Comparison of ENCODE assay signal across 9 cellular contexts in genomic region chr22:37681001-37681424, GRCh38. TPM values are rescaled to one million over a fixed set of nuclear protein-coding genes. Genes with fewer than 3 reads are reported as not detected.
DNase-seq lines count a peak whose midpoint lies in the region; ATAC-seq, FAIRE-seq and TF ChIP-seq lines count a peak whose summit lies in the region.
"Had no signal": no experiment of that assay in that cellular context is flagged by ENCODE, and none has a peak within 500 bp of the region (broad histone marks: within the 10 kb centered on the region; RNA-seq: fewer than 3 reads in every experiment).

No MANE protein-coding gene starts in this region.

- H3K4ac ChIP-seq in H1 (replicated peaks; ENCODE audit: insufficient read length, low read depth, low read length), result no peak overlapping the region

- TF ChIP-seq CTCF in natural killer cell (IDR thresholded peaks at IDR 0.05) (no peak), H1 (IDR thresholded peaks at IDR 0.05; ENCODE audit: control extremely low read depth in 1 of 3, insufficient read depth in 1 of 3, low read depth in 1 of 3, low read length in 3 of 3) (no peak)

- no peaks in the 10 kb centered on the region for H3K27me3 Mint-ChIP-seq in natural killer cell (ENCODE audit: low read depth in 2 of 2)
- no peaks in the 10 kb centered on the region for H3K27me3 Mint-ChIP-seq in natural killer cell treated with Interleukin-12 subunit alpha and Interleukin-12 subunit beta and Interleukin-15 and Interleukin-18, amount 100 ng/mL, for 72 hours

- H3K79me1 ChIP-seq in H1 (ENCODE audit: low read depth, low read length), result no peaks in the 10 kb centered on the region

- H2BK12ac ChIP-seq in H1 (ENCODE audit: low read depth, low read length), result no peak overlapping the region

- H3K4me1 Mint-ChIP-seq in natural killer cell, result peaks cover 25 to 39% of the 10 kb centered on the region in 2 donors
- H3K4me1 Mint-ChIP-seq in natural killer cell treated with Interleukin-12 subunit alpha and Interleukin-12 subunit beta and Interleukin-15 and Interleukin-18, amount 100 ng/mL, for 72 hours (ENCODE audit: low read depth in 2 of 2), result peaks cover 28 to 32% of the 10 kb centered on the region in 2 donors

- H3K9me3 ChIP-seq in H1 (ENCODE audit: insufficient read depth in 2 of 2, low read depth in 1 of 2, low read length in 1 of 2) (no peaks in the 10 kb centered on the region), aorta (ENCODE audit: control insufficient read depth, low read length) (no peaks in the 10 kb centered on the region)

- H2AFZ ChIP-seq in H1 (ENCODE audit: low read length), result no peak overlapping the region

- no peak overlapping the region for H3K4me3 Mint-ChIP-seq in natural killer cell
- no peak overlapping the region for H3K4me3 Mint-ChIP-seq in natural killer cell treated with Interleukin-12 subunit alpha and Interleukin-12 subunit beta and Interleukin-15 and Interleukin-18, amount 100 ng/mL, for 72 hours
- H3K4me3 Mint-ChIP-seq: nephron progenitor cell had no signal

- intact Hi-C loops in natural killer cell (cut with micrococcal nuclease), result loop anchor here (1.0 kb wide), 2 partner anchors 20 to 38 kb away; no protein-coding TSS in a partner anchor
- intact Hi-C loops in aorta (cut with DNase I), result loop anchor here (1.0 to 5.0 kb wide), 3 partner anchors 38 to 59 kb away; no protein-coding TSS in a partner anchor

- H3K27ac ChIP-seq in H1 (ENCODE audit: low read depth, low read length) (no peak overlapping the region), aorta (ENCODE audit: low read depth in 1 of 2, low read length in 2 of 2) (no peak overlapping the region)
- H3K27ac ChIP-seq: HL-60 had no signal

- no peak overlapping the region for H4K8ac ChIP-seq in H1 (ENCODE audit: extremely low read depth, insufficient read depth, low read length)

- POLR2A ChIA-PET in H1 (lab: Charles Lee; ENCODE audit: partially characterized antibody), result interaction anchor here (1.0 to 5.4 kb wide), 11 partner anchors 9 to 212 kb away, joined by 3 to 37 read pairs (median 5); partner anchors contain the start of gene PDXP

- H3K18ac ChIP-seq in H1 (ENCODE audit: extremely low read depth, low read length), result no peak overlapping the region

- no peak for TF ChIP-seq RAD21 in H1 (IDR thresholded peaks at IDR 0.05 in 1 of 2, conservative IDR thresholded peaks at IDR 0.05 in 1 of 2; ENCODE audit: low read depth in 2 of 2, low read length in 2 of 2)

- H2BK20ac ChIP-seq in H1 (ENCODE audit: low read length), result 0 out of 2 replicates have a peak overlapping the region, but pooled peaks have one; percentile 72

- no peak overlapping the region for H3K4me2 ChIP-seq in H1 (ENCODE audit: insufficient read depth in 1 of 2, low read depth in 2 of 2, low read length in 2 of 2)

- FAIRE-seq in H1 (lab: Jason Lieb, UNC), result no peak

- H4K5ac ChIP-seq in H1 (ENCODE audit: insufficient read length, low read depth, low read length), result no peak overlapping the region

- H4K20me1 ChIP-seq in H1 (replicated peaks in 1 of 2; ENCODE audit: control insufficient read depth in 1 of 2, insufficient read depth in 2 of 2, low read length in 2 of 2), result peaks cover 0 to 2% of the 10 kb centered on the region in 2 experiments

- H3K23ac ChIP-seq in H1 (ENCODE audit: insufficient read length), result no peak overlapping the region

- no peaks in the 10 kb centered on the region for H3K79me2 ChIP-seq in H1 (ENCODE audit: control insufficient read depth in 1 of 2, insufficient read depth in 2 of 2, low read length in 2 of 2)

- CTCF ChIA-PET in H1 (lab: Charles Lee; ENCODE audit: partially characterized antibody), result interaction anchor here (0.6 to 16.3 kb wide), 23 partner anchors 10 to 118 kb away, joined by 3 to 261 read pairs (median 5); partner anchors contain the start of genes PDXP, SH3BP1 and TRIOBP

- 61% methylated on average over 2 of the region's 2 CpGs; no CpG with 5 or more reads in 1 of the 2 experiments for WGBS in H1 (ENCODE audit: extremely low coverage in 1 of 2, insufficient coverage in 1 of 2, insufficient read length in 1 of 2, insufficient replicate concordance in 2 of 2, low coverage in 1 of 2, low lambda C conversion rate in 2 of 2, missing lambda C conversion rate in 1 of 2), 2 experiments
- 52 to 67% methylated on average over 2 of the region's 2 CpGs for WGBS in aorta, 2 donors

- H3K4me3 ChIP-seq in H1 (ENCODE audit: extremely low read depth in 1 of 4, insufficient read depth in 2 of 4, low read depth in 3 of 4, low read length in 4 of 4) (no peak overlapping the region), aorta (ENCODE audit: low read length in 2 of 2) (no peak overlapping the region)

- H2BK5ac ChIP-seq in H1 (ENCODE audit: low read depth, low read length), result no peak overlapping the region

- no peaks in the 10 kb centered on the region for H3K9me3 Mint-ChIP-seq in natural killer cell
- no peaks in the 10 kb centered on the region for H3K9me3 Mint-ChIP-seq in natural killer cell treated with Interleukin-12 subunit alpha and Interleukin-12 subunit beta and Interleukin-15 and Interleukin-18, amount 100 ng/mL, for 72 hours
- H3K9me3 Mint-ChIP-seq: CD8-positive, alpha-beta memory T cell; nephron progenitor cell had no signal

- ATAC-seq in natural killer cell (no peak), aorta (ENCODE audit: low FRiP score) (no peak)
- no peak for ATAC-seq in natural killer cell treated with Interleukin-12 subunit alpha and Interleukin-12 subunit beta and Interleukin-15 and Interleukin-18, amount 100 ng/mL, for 72 hours

- no peaks in the 10 kb centered on the region; the same call in 1 of the 2 replicates for H3K23me2 ChIP-seq in H1 (ENCODE audit: low read depth, low read length)

- no peak overlapping the region for H3K14ac ChIP-seq in H1 (ENCODE audit: insufficient read length)

- no peak overlapping the region for H3K9ac ChIP-seq in H1 (replicated peaks in 1 of 4; ENCODE audit: extremely low read depth in 1 of 4, low read depth in 3 of 4, low read length in 3 of 4)

- TF ChIP-seq EP300 in H1 (IDR thresholded peaks at IDR 0.05; ENCODE audit: borderline replicate concordance in 1 of 2, low read depth in 2 of 2, low read length in 2 of 2), result no peak

- H2BK15ac ChIP-seq in H1 (ENCODE audit: low read length), result no peak overlapping the region

- no peak overlapping the region for H2BK120ac ChIP-seq in H1 (replicated peaks; ENCODE audit: low read depth, low read length)

- H3K27ac Mint-ChIP-seq in natural killer cell, result peak overlapping the region; percentile 69 to 74
- H3K27ac Mint-ChIP-seq in natural killer cell treated with Interleukin-12 subunit alpha and Interleukin-12 subunit beta and Interleukin-15 and Interleukin-18, amount 100 ng/mL, for 72 hours, result peak overlapping the region in 1 of 2 donors; percentile 66
- H3K27ac Mint-ChIP-seq: nephron progenitor cell had no signal

- no peak for TF ChIP-seq POLR2A in H1 (IDR thresholded peaks at IDR 0.05; ENCODE audit: control extremely low read depth in 1 of 2, low read depth in 2 of 2, low read length in 2 of 2)

- H3K27me3 ChIP-seq in H1 (replicated peaks in 1 of 4; ENCODE audit: control insufficient read depth in 3 of 4, extremely low read depth in 1 of 4, insufficient read depth in 3 of 4, low read length in 3 of 4), result no peaks in the 10 kb centered on the region
- H3K27me3 ChIP-seq in aorta (ENCODE audit: control insufficient read depth in 1 of 2, insufficient read depth in 2 of 2, low read length in 1 of 2), result no peaks in the 10 kb centered on the region

- no peaks in the 10 kb centered on the region for H3K36me3 Mint-ChIP-seq in natural killer cell
- H3K36me3 Mint-ChIP-seq in natural killer cell treated with Interleukin-12 subunit alpha and Interleukin-12 subunit beta and Interleukin-15 and Interleukin-18, amount 100 ng/mL, for 72 hours, result no peaks in the 10 kb centered on the region

- H3K36me3 ChIP-seq in H1 (ENCODE audit: control insufficient read depth in 2 of 4, insufficient read depth in 4 of 4, low read length in 3 of 4) (no peaks in the 10 kb centered on the region), aorta (ENCODE audit: control insufficient read depth in 1 of 2, insufficient read depth in 2 of 2, low read length in 1 of 2) (no peaks in the 10 kb centered on the region)

- H3K56ac ChIP-seq in H1 (replicated peaks; ENCODE audit: insufficient read length, low read depth, low read length), result no peak overlapping the region

- H2AK5ac ChIP-seq in H1 (ENCODE audit: low read depth, low read length), result no peak overlapping the region

- no peak overlapping the region for H4K91ac ChIP-seq in H1 (replicated peaks; ENCODE audit: insufficient read length, low read length)

- peaks cover 0 to 7% (median 5%) of the 10 kb centered on the region in 4 experiments; a peak in 5 of 7 replicates for H3K4me1 ChIP-seq in H1 (replicated peaks in 1 of 4; ENCODE audit: control insufficient read depth in 3 of 4, insufficient read depth in 4 of 4, low read length in 3 of 4)
- no peaks in the 10 kb centered on the region for H3K4me1 ChIP-seq in aorta (ENCODE audit: control insufficient read depth in 1 of 2, insufficient read depth in 2 of 2, low read length in 2 of 2)

- DNase-seq in natural killer cell (no peak), H1 (ENCODE audit: low read depth in 1 of 2, low spot score in 2 of 2) (no peak), aorta (no peak), NCI-H1694 (lab: John Stamatoyannopoulos, UW) (no peak)
- DNase-seq in natural killer cell treated with Interleukin-12 subunit alpha and Interleukin-12 subunit beta and Interleukin-15 and Interleukin-18, amount 100 ng/mL, for 72 hours (ENCODE audit: low spot score), result no peak
- no peak for DNase-seq in stimulated activated CD4-positive, alpha-beta T cell treated with anti-CD3 and anti-CD28 coated beads, Interleukin-1b, Interleukin-23, amount 100 ng/mL, for 48 hours

RNA-seq across cellular contexts. Expression of gene NOL12, which starts 5.1 kb away (rescaled TPM):
- total RNA-seq in natural killer cell, result 10 to 100 TPM; 28.0 to 45.1 (median 39.0) TPM
- total RNA-seq in natural killer cell treated with Interleukin-12 subunit alpha and Interleukin-12 subunit beta and Interleukin-15 and Interleukin-18, amount 100 ng/mL, for 72 hours, result 10 to 100 TPM; 37.4 to 48.3 TPM
- 26.7 and 28.3 TPM in 2 replicates for total RNA-seq in H1 (2021; fragmentation: NEBNext Ultra II Directional; extraction: Animal tissue kit (Norgen Biotek cat#: 25700))
- polyA plus RNA-seq in H1 (2011; rRNA removed), result 25.3 TPM in 2 replicates
- polyA plus RNA-seq in H1 (2011; cell fraction: cytosol; rRNA removed), result 40.9 TPM
- 43.6 TPM for polyA plus RNA-seq in H1 (2011; cell fraction: nucleus; rRNA removed)
- 19.3 to 37.0 TPM (median 34.3 TPM) in 4 replicates for polyA plus RNA-seq in H1 (2012, experiment 1 of 2)
- 27.9 TPM for polyA plus RNA-seq in H1 (2012, experiment 2 of 2)
- 27.9 TPM for polyA plus RNA-seq in H1 (2013, experiment 1 of 2)
- polyA plus RNA-seq in H1 (2013, experiment 2 of 2), result 24.0 TPM
- polyA minus RNA-seq in H1 (2011; rRNA and poly(A)+ RNA removed), result 8.3 and 9.6 TPM in 2 replicates
- polyA minus RNA-seq in H1 (2011; cell fraction: cytosol; rRNA and poly(A)+ RNA removed), result 8.8 TPM
- 16.7 TPM for polyA minus RNA-seq in H1 (2011; cell fraction: nucleus; rRNA and poly(A)+ RNA removed)
- 10 to 100 TPM; 11.1 to 15.4 TPM for total RNA-seq in aorta
- 10 to 100 TPM; 13.0 to 19.0 TPM for polyA plus RNA-seq in aorta

RNA-seq across cellular contexts. Expression of gene LGALS1, which starts 5.6 kb away (rescaled TPM):
- 100 to 1,000 TPM; 195 to 218 (median 214) TPM for total RNA-seq in natural killer cell
- total RNA-seq in natural killer cell treated with Interleukin-12 subunit alpha and Interleukin-12 subunit beta and Interleukin-15 and Interleukin-18, amount 100 ng/mL, for 72 hours, result 100 to 1,000 TPM; 290 to 675 TPM
- total RNA-seq in H1 (2021; fragmentation: NEBNext Ultra II Directional; extraction: Animal tissue kit (Norgen Biotek cat#: 25700)), result 12.0 and 14.9 TPM in 2 replicates
- 92.4 and 101 TPM in 2 replicates for polyA plus RNA-seq in H1 (2011; rRNA removed)
- polyA plus RNA-seq in H1 (2011; cell fraction: cytosol; rRNA removed), result 77.6 TPM
- 64.0 TPM for polyA plus RNA-seq in H1 (2011; cell fraction: nucleus; rRNA removed)
- 11.2 to 50.4 TPM (median 33.3 TPM) in 4 replicates for polyA plus RNA-seq in H1 (2012, experiment 1 of 2)
- polyA plus RNA-seq in H1 (2012, experiment 2 of 2), result 38.4 TPM
- 39.2 TPM for polyA plus RNA-seq in H1 (2013, experiment 1 of 2)
- 36.3 TPM for polyA plus RNA-seq in H1 (2013, experiment 2 of 2)
- 15.3 and 15.5 TPM in 2 replicates for polyA minus RNA-seq in H1 (2011; rRNA and poly(A)+ RNA removed)
- 13.3 TPM for polyA minus RNA-seq in H1 (2011; cell fraction: cytosol; rRNA and poly(A)+ RNA removed)
- polyA minus RNA-seq in H1 (2011; cell fraction: nucleus; rRNA and poly(A)+ RNA removed), result 14.5 TPM
- total RNA-seq in aorta, result 1,000 to 10,000 TPM; 1,050 to 1,178 TPM
- polyA plus RNA-seq in aorta, result 1,000 to 10,000 TPM; 1,845 to 3,139 TPM

RNA-seq across cellular contexts. Expression of gene TRIOBP, which starts 15.8 kb away (rescaled TPM):
- total RNA-seq in natural killer cell (10 to 100 TPM; 25.1 to 38.5 (median 25.8) TPM), aorta (100 to 1,000 TPM in 1 of 2 donors, 10 to 100 TPM in 1; 86.0 to 113 TPM)
- total RNA-seq in natural killer cell treated with Interleukin-12 subunit alpha and Interleukin-12 subunit beta and Interleukin-15 and Interleukin-18, amount 100 ng/mL, for 72 hours, result 10 to 100 TPM; 29.9 to 35.1 TPM
- total RNA-seq in H1 (2021; fragmentation: NEBNext Ultra II Directional; extraction: Animal tissue kit (Norgen Biotek cat#: 25700)), result 27.3 and 29.1 TPM in 2 replicates
- polyA plus RNA-seq in H1 (2011; rRNA removed) (18.2 and 36.0 TPM in 2 replicates), aorta (10 to 100 TPM; 26.9 to 59.1 TPM)
- polyA plus RNA-seq in H1 (2011; cell fraction: cytosol; rRNA removed), result 27.6 TPM
- polyA plus RNA-seq in H1 (2011; cell fraction: nucleus; rRNA removed), result 40.4 TPM
- polyA plus RNA-seq in H1 (2012, experiment 1 of 2), result 23.3 to 41.8 TPM (median 38.0 TPM) in 4 replicates
- polyA plus RNA-seq in H1 (2012, experiment 2 of 2), result 19.8 TPM
- polyA plus RNA-seq in H1 (2013, experiment 1 of 2), result 27.4 TPM
- 25.9 TPM for polyA plus RNA-seq in H1 (2013, experiment 2 of 2)
- 43.1 and 47.6 TPM in 2 replicates for polyA minus RNA-seq in H1 (2011; rRNA and poly(A)+ RNA removed)
- polyA minus RNA-seq in H1 (2011; cell fraction: cytosol; rRNA and poly(A)+ RNA removed), result 28.8 TPM
- polyA minus RNA-seq in H1 (2011; cell fraction: nucleus; rRNA and poly(A)+ RNA removed), result 20.8 TPM

RNA-seq across cellular contexts. Expression of gene PDXP, which starts 22.5 kb away (rescaled TPM):
- total RNA-seq in natural killer cell (10 to 100 TPM in 2 of 3 donors, 1 to 10 TPM in 1; 8.3 to 14.2 (median 13.4) TPM), aorta (1 to 10 TPM; 4.0 to 5.5 TPM)
- 10 to 100 TPM; 43.9 to 58.4 TPM for total RNA-seq in natural killer cell treated with Interleukin-12 subunit alpha and Interleukin-12 subunit beta and Interleukin-15 and Interleukin-18, amount 100 ng/mL, for 72 hours
- total RNA-seq in H1 (2021; fragmentation: NEBNext Ultra II Directional; extraction: Animal tissue kit (Norgen Biotek cat#: 25700)), result 35.7 and 36.6 TPM in 2 replicates
- polyA plus RNA-seq in H1 (2011; rRNA removed) (67.7 and 74.8 TPM in 2 replicates), aorta (10 to 100 TPM in 1 of 2 donors, 1 to 10 TPM in 1; 4.7 to 16.2 TPM)
- 47.4 TPM for polyA plus RNA-seq in H1 (2011; cell fraction: cytosol; rRNA removed)
- polyA plus RNA-seq in H1 (2011; cell fraction: nucleus; rRNA removed), result 60.6 TPM
- 33.3 to 46.0 TPM (median 43.7 TPM) in 4 replicates for polyA plus RNA-seq in H1 (2012, experiment 1 of 2)
- polyA plus RNA-seq in H1 (2012, experiment 2 of 2), result 66.6 TPM
- polyA plus RNA-seq in H1 (2013, experiment 1 of 2), result 33.9 TPM
- polyA plus RNA-seq in H1 (2013, experiment 2 of 2), result 31.0 TPM
- polyA minus RNA-seq in H1 (2011; rRNA and poly(A)+ RNA removed), result 31.8 and 36.4 TPM in 2 replicates
- polyA minus RNA-seq in H1 (2011; cell fraction: cytosol; rRNA and poly(A)+ RNA removed), result 30.2 TPM
- polyA minus RNA-seq in H1 (2011; cell fraction: nucleus; rRNA and poly(A)+ RNA removed), result 13.4 TPM

RNA-seq across cellular contexts. Expression of gene SH3BP1, which starts 41.5 kb away (rescaled TPM):
- 100 to 1,000 TPM; 163 to 189 (median 163) TPM for total RNA-seq in natural killer cell
- total RNA-seq in natural killer cell treated with Interleukin-12 subunit alpha and Interleukin-12 subunit beta and Interleukin-15 and Interleukin-18, amount 100 ng/mL, for 72 hours, result 100 to 1,000 TPM; 160 to 229 TPM
- 32.4 and 40.3 TPM in 2 replicates for total RNA-seq in H1 (2021; fragmentation: NEBNext Ultra II Directional; extraction: Animal tissue kit (Norgen Biotek cat#: 25700))
- polyA plus RNA-seq in H1 (2011; rRNA removed), result 23.9 and 34.8 TPM in 2 replicates
- polyA plus RNA-seq in H1 (2011; cell fraction: cytosol; rRNA removed), result 22.8 TPM
- 50.1 TPM for polyA plus RNA-seq in H1 (2011; cell fraction: nucleus; rRNA removed)
- polyA plus RNA-seq in H1 (2012, experiment 1 of 2), result 57.5 to 65.6 TPM (median 60.4 TPM) in 4 replicates
- polyA plus RNA-seq in H1 (2012, experiment 2 of 2), result 35.9 TPM
- 21.9 TPM for polyA plus RNA-seq in H1 (2013, experiment 1 of 2)
- polyA plus RNA-seq in H1 (2013, experiment 2 of 2), result 22.1 TPM
- polyA minus RNA-seq in H1 (2011; rRNA and poly(A)+ RNA removed), result 20.1 and 23.7 TPM in 2 replicates
- 17.0 TPM for polyA minus RNA-seq in H1 (2011; cell fraction: cytosol; rRNA and poly(A)+ RNA removed)
- polyA minus RNA-seq in H1 (2011; cell fraction: nucleus; rRNA and poly(A)+ RNA removed), result 19.7 TPM
- 10 to 100 TPM in 1 of 2 donors, 1 to 10 TPM in 1; 7.2 to 18.2 TPM for total RNA-seq in aorta
- polyA plus RNA-seq in aorta, result 10 to 100 TPM in 1 of 2 donors, 1 to 10 TPM in 1; 3.5 to 14.8 TPM

Comparison
In these comparisons a context has a peak if more than half of its experiments do, and no peak if none do; other contexts are left out.
1. RNA of gene LGALS1, which starts 5.6 kb away (total RNA-seq): 1,050 to 1,178 TPM in aorta, 290 to 675 TPM in natural killer cell treated with Interleukin-12 subunit alpha and Interleukin-12 subunit beta and Interleukin-15 and Interleukin-18, amount 100 ng/mL, for 72 hours and 195 to 218 TPM in natural killer cell; 12.0 to 14.9 TPM in H1; every median in the first group is over 10 times any median in the second.